ENCODE assay signal across 17 cellular contexts in the genomic region with DNA sequence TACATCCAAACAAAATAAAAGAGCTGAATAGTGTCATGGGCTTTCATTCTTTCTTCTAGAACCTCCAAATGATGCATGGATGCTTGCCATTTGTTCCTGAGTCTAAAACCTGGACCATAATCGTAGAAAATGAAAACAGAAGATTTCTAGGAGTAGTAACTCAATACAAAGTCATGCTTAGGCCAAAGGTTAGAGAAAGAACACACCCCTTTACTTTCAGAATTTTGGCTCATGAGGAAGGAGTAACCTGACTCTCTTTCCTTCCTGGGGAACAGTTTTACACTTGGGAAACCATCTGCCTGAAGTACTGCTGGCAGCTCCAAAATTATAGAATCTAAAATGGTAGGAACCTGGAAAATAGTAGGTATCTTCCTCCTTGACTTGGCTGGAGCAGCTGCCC.
DNase-seq lines count a peak whose midpoint lies in the region; ATAC-seq and TF ChIP-seq lines count a peak whose summit lies in the region.
"Had no signal": no experiment of that assay in that cellular context is flagged by ENCODE, and none has a peak within 500 bp of the region (broad histone marks: within the 10 kb centered on the region; RNA-seq: fewer than 3 reads in every experiment).

No MANE protein-coding gene starts in this region.

- peaks cover 3% of the 10 kb centered on the region for H3K27me3 ChIP-seq in transverse colon
- H3K27me3 ChIP-seq in CD4-positive, alpha-beta memory T cell (ENCODE audit: insufficient read depth, low read length), result no peaks in the 10 kb centered on the region
- H3K27me3 ChIP-seq: spleen had no signal

- intact Hi-C loops in transverse colon (cut with DNase I; ENCODE audit: low total_unique reads), result no loop called here
- intact Hi-C loops in CD4-positive, alpha-beta memory T cell (cut with micrococcal nuclease), result no loop called here

- peak overlapping the region; percentile 27 for H3K27ac Mint-ChIP-seq in activated CD8-positive, alpha-beta memory T cell treated with anti-CD3 and anti-CD28 coated beads, Interleukin-2, amount 10 ng/mL, durations not matched to agents 7 days and 5 days
- H3K27ac Mint-ChIP-seq in CD4-positive, alpha-beta memory T cell, result peak overlapping the region in 3 of 7 donors; percentile 10 to 78 (median 17)
- H3K27ac Mint-ChIP-seq: activated CD4-positive, alpha-beta T cell treated with anti-CD3 and anti-CD28 coated beads, Interleukin-2, amount 10 ng/mL, durations not matched to agents 7 days and 5 days; activated T-helper 1 cell treated with anti-CD3 and anti-CD28 coated beads, Interleukin-12 subunit alpha, Interleukin-12 subunit beta, Interleukin-2, Interleukin-4 antibody, amounts not matched to agents 30 ng/mL and 10 ng/mL and 1 ng/mL, durations not matched to agents 14 hours and 24 hours and 36 hours had no signal

- TF ChIP-seq CTCF in fibroblast of mammary gland (conservative IDR thresholded peaks at IDR 0.05; ENCODE audit: control insufficient read depth, insufficient read depth, low read depth, low read length), result no peak
- no peak for TF ChIP-seq CTCF in transverse colon (IDR thresholded peaks at IDR 0.05)
- no peak for TF ChIP-seq CTCF in GM13977 (IDR thresholded peaks at IDR 0.05; ENCODE audit: extremely low read depth, insufficient read depth, missing control alignments)

- H3K36me3 ChIP-seq in transverse colon, result no peaks in the 10 kb centered on the region
- H3K36me3 ChIP-seq in CD4-positive, alpha-beta memory T cell (ENCODE audit: insufficient read depth, low read length), result peaks cover 6% of the 10 kb centered on the region
- H3K36me3 ChIP-seq: spleen had no signal

- H3K4me1 Mint-ChIP-seq in activated CD8-positive, alpha-beta memory T cell treated with anti-CD3 and anti-CD28 coated beads, Interleukin-2, amount 10 ng/mL, durations not matched to agents 7 days and 5 days, result peaks cover 42% of the 10 kb centered on the region
- peaks cover 49 to 72% (median 60%) of the 10 kb centered on the region in 4 donors for H3K4me1 Mint-ChIP-seq in CD4-positive, alpha-beta memory T cell

- no peak overlapping the region for H3K4me3 ChIP-seq in fibroblast of mammary gland (ENCODE audit: control insufficient read depth, low read depth, low read length)
- no peak overlapping the region for H3K4me3 ChIP-seq in transverse colon
- H3K4me3 ChIP-seq in CD4-positive, alpha-beta memory T cell (ENCODE audit: low read length in 2 of 2), result no peak overlapping the region
- H3K4me3 ChIP-seq: lung, spleen had no signal

- no peaks in the 10 kb centered on the region for H3K9me3 Mint-ChIP-seq in activated CD8-positive, alpha-beta memory T cell treated with anti-CD3 and anti-CD28 coated beads, Interleukin-2, amount 10 ng/mL, durations not matched to agents 7 days and 5 days (ENCODE audit: low read depth)
- H3K9me3 Mint-ChIP-seq in CD4-positive, alpha-beta memory T cell, result no peaks in the 10 kb centered on the region
- H3K9me3 Mint-ChIP-seq: activated CD4-positive, alpha-beta T cell treated with anti-CD3 and anti-CD28 coated beads, Interleukin-2, amount 10 ng/mL, durations not matched to agents 7 days and 5 days; activated T-helper 1 cell treated with anti-CD3 and anti-CD28 coated beads, Interleukin-12 subunit alpha, Interleukin-12 subunit beta, Interleukin-2, Interleukin-4 antibody, amounts not matched to agents 30 ng/mL and 10 ng/mL and 1 ng/mL, durations not matched to agents 14 hours and 24 hours and 36 hours; T-helper 2 cell treated with Interferon-gamma antibody and Interleukin-4, amounts not matched to agents 5 μg/mL and 100 μg/mL, for 36 hours had no signal

- H3K27ac ChIP-seq in transverse colon, result peak overlapping the region; percentile 1 to 30 (median 17)
- no peak overlapping the region for H3K27ac ChIP-seq in CD4-positive, alpha-beta memory T cell (ENCODE audit: low read depth, low read length)
- H3K27ac ChIP-seq: RWPE1 had no signal

- no peaks in the 10 kb centered on the region for H3K9me3 ChIP-seq in transverse colon
- no peaks in the 10 kb centered on the region for H3K9me3 ChIP-seq in CD4-positive, alpha-beta memory T cell (ENCODE audit: control insufficient read depth in 1 of 2, low read length in 2 of 2)
- H3K9me3 ChIP-seq: spleen had no signal

- TF ChIP-seq POLR2A in transverse colon (IDR thresholded peaks at IDR 0.05), result no peak

- TF ChIP-seq EP300 in transverse colon (IDR thresholded peaks at IDR 0.05; ENCODE audit: low read depth), result no peak

- ATAC-seq in activated CD8-positive, alpha-beta memory T cell treated with anti-CD3 and anti-CD28 coated beads, Interleukin-2, amount 10 ng/mL, durations not matched to agents 7 days and 5 days, result no peak
- ATAC-seq: HepG2 had no signal

- peaks cover 1% of the 10 kb centered on the region for H3K36me3 Mint-ChIP-seq in activated CD8-positive, alpha-beta memory T cell treated with anti-CD3 and anti-CD28 coated beads, Interleukin-2, amount 10 ng/mL, durations not matched to agents 7 days and 5 days
- peaks cover 3 to 14% of the 10 kb centered on the region in 2 donors for H3K36me3 Mint-ChIP-seq in CD4-positive, alpha-beta memory T cell

- CTCF ChIA-PET in activated CD8-positive, alpha-beta memory T cell treated with anti-CD3 and anti-CD28 coated beads, Interleukin-2, amount 10 ng/mL, durations not matched to agents 7 days and 5 days (lab: Charles Lee), result interaction anchor here (1.0 to 1.3 kb wide), 5 partner anchors 9 to 349 kb away, joined by 3 to 4 read pairs (median 3); partner anchors contain the start of gene HOXB5
- CTCF ChIA-PET in CD4-positive, alpha-beta memory T cell (lab: Charles Lee; ENCODE audit: partially characterized antibody), result interaction anchor here (2.1 kb wide), 1 partner anchor 9 kb away, joined by 7 read pairs; no protein-coding TSS in a partner anchor

- POLR2A ChIA-PET in CD4-positive, alpha-beta memory T cell (lab: Charles Lee; ENCODE audit: partially characterized antibody), result no interaction called here

- H3K4me1 ChIP-seq in transverse colon, result peaks cover 5 to 43% (median 15%) of the 10 kb centered on the region in 4 donors
- H3K4me1 ChIP-seq in CD4-positive, alpha-beta memory T cell (ENCODE audit: insufficient read depth, low read length), result peaks cover 66% of the 10 kb centered on the region

- 40 to 49% methylated on average over 1 of the region's 1 CpG for WGBS in transverse colon (ENCODE audit: low coverage in 1 of 2), 2 donors

- DNase-seq in activated CD8-positive, alpha-beta memory T cell treated with anti-CD3 and anti-CD28 coated beads, Interleukin-2, amount 10 ng/mL, durations not matched to agents 7 days and 5 days, result no peak
- DNase-seq in activated CD8-positive, alpha-beta memory T cell treated with anti-CD3 and anti-CD28 coated beads, Interleukin-2, amount 50 U/mL, for 48 hours, result no peak
- DNase-seq in RPMI7951 (ENCODE audit: low read depth) (peak; percentile 11), fibroblast of mammary gland (ENCODE audit: low read depth) (peak; percentile 25), transverse colon (no peak), GM13977 (ENCODE audit: low spot score) (no peak), NCI-H2029 treated with DMSO at 0.1 percent for 48 hours (lab: John Stamatoyannopoulos, UW) (no peak)
- no peak for DNase-seq in CD4-positive, alpha-beta memory T cell
- DNase-seq: NCI-H1417, occipital lobe, spleen had no signal

- in situ Hi-C loops in transverse colon (cut with MboI; ENCODE audit: low pct_ligation_motif_present in 1 of 4, low pct_unique_long_range_greater_than_20kb in 1 of 4, low sequenced_read_pairs in 3 of 4), result no loop called here
- in situ Hi-C loops in GM13977 (cut with MboI; ENCODE audit: low pct_unique_long_range_greater_than_20kb, low sequenced_read_pairs, unreplicated experiment), result no loop called here

- no peak overlapping the region for H3K4me3 Mint-ChIP-seq in activated CD8-positive, alpha-beta memory T cell treated with anti-CD3 and anti-CD28 coated beads, Interleukin-2, amount 10 ng/mL, durations not matched to agents 7 days and 5 days
- no peak overlapping the region for H3K4me3 Mint-ChIP-seq in CD4-positive, alpha-beta memory T cell
- H3K4me3 Mint-ChIP-seq: activated CD4-positive, alpha-beta T cell treated with anti-CD3 and anti-CD28 coated beads, Interleukin-2, amount 10 ng/mL, durations not matched to agents 7 days and 5 days; activated T-helper 1 cell treated with anti-CD3 and anti-CD28 coated beads, Interleukin-12 subunit alpha, Interleukin-12 subunit beta, Interleukin-2, Interleukin-4 antibody, amounts not matched to agents 30 ng/mL and 10 ng/mL and 1 ng/mL, durations not matched to agents 14 hours and 24 hours and 36 hours had no signal

- no peaks in the 10 kb centered on the region for H3K27me3 Mint-ChIP-seq in activated CD8-positive, alpha-beta memory T cell treated with anti-CD3 and anti-CD28 coated beads, Interleukin-2, amount 10 ng/mL, durations not matched to agents 7 days and 5 days
- no peaks in the 10 kb centered on the region for H3K27me3 Mint-ChIP-seq in CD4-positive, alpha-beta memory T cell
- H3K27me3 Mint-ChIP-seq: activated CD4-positive, alpha-beta T cell treated with anti-CD3 and anti-CD28 coated beads, Interleukin-2, amount 10 ng/mL, durations not matched to agents 7 days and 5 days had no signal

Comparison
In these comparisons a context has a peak if more than half of its experiments do, and no peak if none do; other contexts are left out.
1. DNase-seq: peak in RPMI7951 (single experiment) and fibroblast of mammary gland (single experiment); none in activated CD8-positive, alpha-beta memory T cell treated with anti-CD3 and anti-CD28 coated beads, Interleukin-2, amount 10 ng/mL, durations not matched to agents 7 days and 5 days (single experiment), activated CD8-positive, alpha-beta memory T cell treated with anti-CD3 and anti-CD28 coated beads, Interleukin-2, amount 50 U/mL, for 48 hours (single experiment), transverse colon (single experiment), GM13977 (single experiment), CD4-positive, alpha-beta memory T cell (0 of 5) and NCI-H2029 treated with DMSO at 0.1 percent for 48 hours (single experiment).